ENCODE assay signal across 26 cellular contexts in the genomic region with DNA sequence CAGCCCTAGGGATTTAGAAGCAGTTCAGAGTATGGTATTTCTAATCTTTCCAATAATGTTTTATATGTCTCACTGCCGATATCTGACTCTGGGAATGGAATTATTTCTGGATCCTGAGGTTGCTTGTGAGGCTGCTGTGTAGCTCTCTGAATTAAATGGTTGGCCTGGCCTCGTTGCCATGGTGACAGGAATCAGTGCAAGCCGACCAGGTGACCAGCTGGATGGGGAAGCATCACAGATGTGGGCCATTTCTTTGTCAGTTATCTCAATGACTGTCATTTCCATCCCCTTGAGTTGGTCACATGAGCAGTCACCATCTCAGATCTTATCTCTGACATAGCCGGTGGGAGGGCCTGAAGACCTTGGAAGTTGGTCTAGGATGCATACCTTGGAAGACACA.
DNase-seq lines count a peak whose midpoint lies in the region; ATAC-seq and TF ChIP-seq lines count a peak whose summit lies in the region.
"Had no signal": no experiment of that assay in that cellular context is flagged by ENCODE, and none has a peak within 500 bp of the region (broad histone marks: within the 10 kb centered on the region; RNA-seq: fewer than 3 reads in every experiment).

No MANE protein-coding gene starts in this region.

- peaks cover 13% of the 10 kb centered on the region for H3K27me3 Mint-ChIP-seq in nephron progenitor cell (ENCODE audit: low read depth, poor library complexity)
- H3K27me3 Mint-ChIP-seq: activated CD4-positive, alpha-beta memory T cell treated with anti-CD3 and anti-CD28 coated beads, Interleukin-2, amount 10 ng/mL, durations not matched to agents 7 days and 5 days; activated T-cell treated with anti-CD3 and anti-CD28 coated beads, Interleukin-2, amount 50 U/mL, for 24 hours; stimulated activated naive CD8-positive, alpha-beta T cell treated with anti-CD3 and anti-CD28 coated beads, Interleukin-15, amount 100 ng/mL, for 72 hours had no signal

- no peaks in the 10 kb centered on the region for H3K9me3 ChIP-seq in WERI-Rb-1 (ENCODE audit: severe bottlenecking)
- H3K9me3 ChIP-seq: ovary, SJSA1, upper lobe of right lung had no signal

- H3K4me1 Mint-ChIP-seq in nephron progenitor cell: no peaks in the 10 kb centered on the region
- H3K4me1 Mint-ChIP-seq: activated CD4-positive, alpha-beta memory T cell treated with anti-CD3 and anti-CD28 coated beads, Interleukin-2, amount 10 ng/mL, durations not matched to agents 7 days and 5 days; naive thymus-derived CD4-positive, alpha-beta T cell; stimulated activated naive CD8-positive, alpha-beta T cell treated with anti-CD3 and anti-CD28 coated beads, Interleukin-15, amount 100 ng/mL, for 72 hours had no signal

- no peaks in the 10 kb centered on the region for H3K36me3 Mint-ChIP-seq in nephron progenitor cell (ENCODE audit: low read depth)
- H3K36me3 Mint-ChIP-seq: naive thymus-derived CD4-positive, alpha-beta T cell had no signal

- H3K4me3 Mint-ChIP-seq in nephron progenitor cell: no peak overlapping the region
- H3K4me3 Mint-ChIP-seq: activated CD4-positive, alpha-beta memory T cell treated with anti-CD3 and anti-CD28 coated beads, Interleukin-2, amount 10 ng/mL, durations not matched to agents 7 days and 5 days; activated T-cell treated with anti-CD3 and anti-CD28 coated beads, Interleukin-2, amount 50 U/mL, for 24 hours; naive thymus-derived CD4-positive, alpha-beta T cell; stimulated activated naive CD8-positive, alpha-beta T cell treated with anti-CD3 and anti-CD28 coated beads, Interleukin-15, amount 100 ng/mL, for 72 hours had no signal

- H3K9me3 Mint-ChIP-seq in nephron progenitor cell: no peaks in the 10 kb centered on the region
- H3K9me3 Mint-ChIP-seq: activated CD4-positive, alpha-beta memory T cell treated with anti-CD3 and anti-CD28 coated beads, Interleukin-2, amount 10 ng/mL, durations not matched to agents 7 days and 5 days; activated T-cell treated with anti-CD3 and anti-CD28 coated beads, Interleukin-2, amount 50 U/mL, for 24 hours; stimulated activated naive CD8-positive, alpha-beta T cell treated with anti-CD3 and anti-CD28 coated beads, Interleukin-15, amount 100 ng/mL, for 72 hours had no signal

- DNase-seq in COR-L47 (lab: John Stamatoyannopoulos, UW) (peak; percentile 42), NCI-H1105 treated with DMSO at 0.1 percent for 48 hours (lab: John Stamatoyannopoulos, UW) (peak; percentile 60), NCI-H748 treated with DMSO at 0.1 percent for 48 hours (lab: John Stamatoyannopoulos, UW) (peak; percentile 38), nephron progenitor cell (peak; percentile 13), NCI-H1930 (lab: John Stamatoyannopoulos, UW) (no peak), GM20000 (ENCODE audit: low spot score) (no peak), WERI-Rb-1 (no peak)
- DNase-seq: activated CD4-positive, alpha-beta memory T cell treated with anti-CD3 and anti-CD28 coated beads, Interleukin-2, amount 10 ng/mL, durations not matched to agents 7 days and 5 days; activated CD4-positive, CD25-positive, alpha-beta regulatory T cell; activated naive CD4-positive, alpha-beta T cell treated with Interleukin-2 at 50 U/mL for 16 hours; activated T-cell treated with anti-CD3 and anti-CD28 coated beads, Interleukin-2, amount 50 U/mL, for 24 hours; amniotic stem cell; C1 segment of cervical spinal cord; dermis blood vessel endothelial cell; H7; mesenchymal stem cell; naive thymus-derived CD4-positive, alpha-beta T cell; NCI-H1436; right cardiac atrium; stimulated activated CD4-positive, alpha-beta T cell treated with anti-CD3 and anti-CD28 coated beads, Interleukin-12 subunit alpha, Interleukin-12 subunit beta, amount 100 ng/mL, for 4 hours; stimulated activated naive CD8-positive, alpha-beta T cell treated with anti-CD3 and anti-CD28 coated beads, Interleukin-15, amount 100 ng/mL, for 72 hours; upper lobe of right lung had no signal

- no peak for ATAC-seq in HG03280 (IDR thresholded peaks at IDR 0.05; ENCODE audit: unreplicated experiment)
- ATAC-seq: naive thymus-derived CD4-positive, alpha-beta T cell; stimulated activated naive CD8-positive, alpha-beta T cell treated with anti-CD3 and anti-CD28 coated beads, Interleukin-15, amount 100 ng/mL, for 72 hours; upper lobe of right lung had no signal

- H3K4me3 ChIP-seq in WERI-Rb-1 (ENCODE audit: low read depth, low read length): no peak overlapping the region
- H3K4me3 ChIP-seq: cardiac muscle cell, ovary, SJSA1, upper lobe of right lung had no signal

- no peak overlapping the region for H3K27ac Mint-ChIP-seq in nephron progenitor cell
- H3K27ac Mint-ChIP-seq: activated CD4-positive, alpha-beta memory T cell treated with anti-CD3 and anti-CD28 coated beads, Interleukin-2, amount 10 ng/mL, durations not matched to agents 7 days and 5 days; activated T-cell treated with anti-CD3 and anti-CD28 coated beads, Interleukin-2, amount 50 U/mL, for 24 hours; naive thymus-derived CD4-positive, alpha-beta T cell; stimulated activated naive CD8-positive, alpha-beta T cell treated with anti-CD3 and anti-CD28 coated beads, Interleukin-15, amount 100 ng/mL, for 72 hours had no signal

- TF ChIP-seq CTCF in nephron progenitor cell (IDR thresholded peaks at IDR 0.05) (no peak), GM20000 (IDR thresholded peaks at IDR 0.05; ENCODE audit: extremely low read depth, missing control alignments) (no peak), WERI-Rb-1 (IDR thresholded peaks at IDR 0.05; ENCODE audit: low read depth, low read length) (no peak)

- H3K27me3 ChIP-seq in WERI-Rb-1 (ENCODE audit: insufficient read depth, low read depth, severe bottlenecking): peaks cover 80% of the 10 kb centered on the region
- H3K27me3 ChIP-seq: cardiac muscle cell, ovary, SJSA1, upper lobe of right lung had no signal

- H3K36me3 ChIP-seq in WERI-Rb-1: no peaks in the 10 kb centered on the region
- H3K36me3 ChIP-seq: cardiac muscle cell, ovary, SJSA1, upper lobe of right lung had no signal

- no peak overlapping the region for H3K27ac ChIP-seq in WERI-Rb-1
- H3K27ac ChIP-seq: cardiac muscle cell, ovary, SJSA1, upper lobe of right lung had no signal

Comparison
In these comparisons a context has a peak if more than half of its experiments do, and no peak if none do; other contexts are left out.
1. DNase-seq: peak in COR-L47 (single experiment), NCI-H1105 treated with DMSO at 0.1 percent for 48 hours (single experiment), NCI-H748 treated with DMSO at 0.1 percent for 48 hours (single experiment) and nephron progenitor cell (single experiment); none in NCI-H1930 (0 of 2), GM20000 (single experiment) and WERI-Rb-1 (single experiment).